In genomic region chr6:123550052-123550617, GRCh38 we compare ENCODE assay signal across 1 cellular context.
TF ChIP-seq lines count a peak whose summit lies in the region.

No MANE protein-coding gene starts in this region.

TF ChIP-seq in H1, 55 proteins besides CTCF, POLR2A, EP300 and RAD21 (continued from another document):
- no peak for TF ChIP-seq SIN3A (conservative IDR thresholded peaks at IDR 0.05 in 1 of 2, IDR thresholded peaks at IDR 0.05 in 1 of 2; ENCODE audit: low read depth in 1 of 2, low read length in 2 of 2)
- no peak for TF ChIP-seq KDM5A (IDR thresholded peaks at IDR 0.05; ENCODE audit: low read length)
- TF ChIP-seq TAF1 (IDR thresholded peaks at IDR 0.05; ENCODE audit: low read depth, low read length): no peak
- TF ChIP-seq RBBP5 (IDR thresholded peaks at IDR 0.05; ENCODE audit: borderline replicate concordance, low read depth, low read length): no peak
- no peak for TF ChIP-seq TEAD4 (IDR thresholded peaks at IDR 0.05; ENCODE audit: low read depth, low read length)
